Comparison of ENCODE assay signal across 1 cellular context in the genomic region with DNA sequence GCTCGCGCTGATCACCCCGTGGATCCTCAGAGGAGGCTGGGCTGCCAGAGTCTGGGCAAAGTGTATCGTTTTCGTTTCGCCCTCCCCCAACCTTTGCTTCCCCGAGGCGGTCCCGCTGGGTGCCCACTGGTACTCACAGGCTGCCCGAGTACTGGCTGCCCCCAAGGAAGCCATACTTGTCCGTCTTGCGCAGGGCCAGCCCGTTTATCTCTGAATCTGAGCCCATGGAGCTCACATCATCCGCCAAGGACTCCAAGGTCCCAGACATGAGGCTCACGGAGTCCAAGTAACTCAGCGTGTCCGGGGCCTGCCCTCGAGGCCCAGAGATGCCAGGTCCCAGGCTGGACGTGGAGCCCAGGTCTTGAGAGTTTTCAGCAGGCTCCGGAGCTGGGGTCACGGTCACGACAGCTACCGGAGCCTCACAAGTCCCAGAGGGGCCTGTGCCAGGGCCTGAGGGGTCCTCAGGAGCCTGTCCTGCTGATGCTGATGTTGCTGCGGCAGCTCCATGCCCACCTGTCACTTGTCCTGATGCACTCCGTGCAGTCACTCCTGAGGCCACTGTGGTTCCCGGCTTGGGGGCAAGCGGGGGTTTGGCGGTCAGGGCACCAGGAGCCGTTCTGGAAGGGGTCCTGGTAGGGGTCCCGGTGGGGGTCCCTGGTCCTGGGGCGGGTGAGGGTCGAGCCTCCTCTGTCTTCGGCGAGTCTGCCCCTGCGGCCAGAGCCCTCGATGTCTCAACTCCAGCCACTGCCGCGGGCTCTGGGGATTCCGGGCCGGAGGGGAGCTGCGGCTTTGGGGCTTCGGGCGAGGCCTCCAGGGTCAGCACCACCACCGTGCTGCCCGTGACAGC.
TF ChIP-seq lines count a peak whose summit lies in the region.

No MANE protein-coding gene starts in this region.

TF ChIP-seq in HepG2, 621 proteins besides CTCF, POLR2A, EP300 and RAD21 (continued from another document and continues in another):
- TF ChIP-seq ZIK1 (CRISPR knock-in tag; IDR thresholded peaks at IDR 0.05; ENCODE audit: borderline replicate concordance, low read depth), result no peak
- no peak for TF ChIP-seq MEIS1 (CRISPR knock-in tag; IDR thresholded peaks at IDR 0.05; ENCODE audit: borderline replicate concordance)
- no peak for TF ChIP-seq ZNF619 (CRISPR knock-in tag; IDR thresholded peaks at IDR 0.05)
- no peak for TF ChIP-seq BRD4 (CRISPR knock-in tag; IDR thresholded peaks at IDR 0.05)
- TF ChIP-seq TP53 (CRISPR knock-in tag; conservative IDR thresholded peaks at IDR 0.05), result no peak
- TF ChIP-seq SIN3A (IDR thresholded peaks at IDR 0.05; ENCODE audit: borderline replicate concordance, low read depth, low read length), result no peak
- TF ChIP-seq, protein P1, sequence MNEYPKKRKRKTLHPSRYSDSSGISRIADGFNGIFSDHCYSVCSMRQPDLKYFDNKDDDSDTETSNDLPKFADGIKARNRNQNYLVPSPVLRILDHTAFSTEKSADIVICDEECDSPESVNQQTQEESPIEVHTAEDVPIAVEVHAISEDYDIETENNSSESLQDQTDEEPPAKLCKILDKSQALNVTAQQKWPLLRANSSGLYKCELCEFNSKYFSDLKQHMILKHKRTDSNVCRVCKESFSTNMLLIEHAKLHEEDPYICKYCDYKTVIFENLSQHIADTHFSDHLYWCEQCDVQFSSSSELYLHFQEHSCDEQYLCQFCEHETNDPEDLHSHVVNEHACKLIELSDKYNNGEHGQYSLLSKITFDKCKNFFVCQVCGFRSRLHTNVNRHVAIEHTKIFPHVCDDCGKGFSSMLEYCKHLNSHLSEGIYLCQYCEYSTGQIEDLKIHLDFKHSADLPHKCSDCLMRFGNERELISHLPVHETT (CRISPR knock-in tag; conservative IDR thresholded peaks at IDR 0.05), result no peak
- no peak for TF ChIP-seq ZFP90 (CRISPR knock-in tag; IDR thresholded peaks at IDR 0.05; ENCODE audit: borderline replicate concordance)
- no peak for TF ChIP-seq BORCS8-MEF2B (CRISPR knock-in tag; IDR thresholded peaks at IDR 0.05)
- no peak for TF ChIP-seq ZNF703 (CRISPR knock-in tag; IDR thresholded peaks at IDR 0.05; ENCODE audit: borderline replicate concordance)
- 0 out of 2 replicates have a peak, but pooled peaks have one; percentile 60 for TF ChIP-seq HIVEP1 (CRISPR knock-in tag; IDR thresholded peaks at IDR 0.05)
- TF ChIP-seq ZFY (CRISPR knock-in tag; IDR thresholded peaks at IDR 0.05), result no peak
- no peak for TF ChIP-seq ZNF704 (CRISPR knock-in tag; IDR thresholded peaks at IDR 0.05; ENCODE audit: borderline replicate concordance)
- no peak for TF ChIP-seq IRX3 (CRISPR knock-in tag; IDR thresholded peaks at IDR 0.05; ENCODE audit: borderline replicate concordance, low read depth)
- TF ChIP-seq ZSCAN9 (CRISPR knock-in tag; IDR thresholded peaks at IDR 0.05; ENCODE audit: borderline replicate concordance), result no peak
- TF ChIP-seq ZNF451 (CRISPR knock-in tag; IDR thresholded peaks at IDR 0.05), result no peak; the same call in 1 of the 2 replicates
- TF ChIP-seq RNF219 (CRISPR knock-in tag; IDR thresholded peaks at IDR 0.05), result no peak
- no peak for TF ChIP-seq ZNF512 (CRISPR knock-in tag; IDR thresholded peaks at IDR 0.05)
- TF ChIP-seq CCAR2 (optimal IDR thresholded peaks at IDR 0.05; ENCODE audit: low read depth, low read length), result no peak
- no peak for TF ChIP-seq AKNA (CRISPR knock-in tag; IDR thresholded peaks at IDR 0.05; ENCODE audit: borderline replicate concordance)
- TF ChIP-seq ZNF547 (CRISPR knock-in tag; IDR thresholded peaks at IDR 0.05), result no peak; the same call in 1 of the 2 replicates
- TF ChIP-seq ZNF850 (CRISPR knock-in tag; conservative IDR thresholded peaks at IDR 0.05), result no peak
- TF ChIP-seq SP140L (CRISPR knock-in tag; IDR thresholded peaks at IDR 0.05; ENCODE audit: borderline replicate concordance), result no peak
- TF ChIP-seq, protein P2, sequence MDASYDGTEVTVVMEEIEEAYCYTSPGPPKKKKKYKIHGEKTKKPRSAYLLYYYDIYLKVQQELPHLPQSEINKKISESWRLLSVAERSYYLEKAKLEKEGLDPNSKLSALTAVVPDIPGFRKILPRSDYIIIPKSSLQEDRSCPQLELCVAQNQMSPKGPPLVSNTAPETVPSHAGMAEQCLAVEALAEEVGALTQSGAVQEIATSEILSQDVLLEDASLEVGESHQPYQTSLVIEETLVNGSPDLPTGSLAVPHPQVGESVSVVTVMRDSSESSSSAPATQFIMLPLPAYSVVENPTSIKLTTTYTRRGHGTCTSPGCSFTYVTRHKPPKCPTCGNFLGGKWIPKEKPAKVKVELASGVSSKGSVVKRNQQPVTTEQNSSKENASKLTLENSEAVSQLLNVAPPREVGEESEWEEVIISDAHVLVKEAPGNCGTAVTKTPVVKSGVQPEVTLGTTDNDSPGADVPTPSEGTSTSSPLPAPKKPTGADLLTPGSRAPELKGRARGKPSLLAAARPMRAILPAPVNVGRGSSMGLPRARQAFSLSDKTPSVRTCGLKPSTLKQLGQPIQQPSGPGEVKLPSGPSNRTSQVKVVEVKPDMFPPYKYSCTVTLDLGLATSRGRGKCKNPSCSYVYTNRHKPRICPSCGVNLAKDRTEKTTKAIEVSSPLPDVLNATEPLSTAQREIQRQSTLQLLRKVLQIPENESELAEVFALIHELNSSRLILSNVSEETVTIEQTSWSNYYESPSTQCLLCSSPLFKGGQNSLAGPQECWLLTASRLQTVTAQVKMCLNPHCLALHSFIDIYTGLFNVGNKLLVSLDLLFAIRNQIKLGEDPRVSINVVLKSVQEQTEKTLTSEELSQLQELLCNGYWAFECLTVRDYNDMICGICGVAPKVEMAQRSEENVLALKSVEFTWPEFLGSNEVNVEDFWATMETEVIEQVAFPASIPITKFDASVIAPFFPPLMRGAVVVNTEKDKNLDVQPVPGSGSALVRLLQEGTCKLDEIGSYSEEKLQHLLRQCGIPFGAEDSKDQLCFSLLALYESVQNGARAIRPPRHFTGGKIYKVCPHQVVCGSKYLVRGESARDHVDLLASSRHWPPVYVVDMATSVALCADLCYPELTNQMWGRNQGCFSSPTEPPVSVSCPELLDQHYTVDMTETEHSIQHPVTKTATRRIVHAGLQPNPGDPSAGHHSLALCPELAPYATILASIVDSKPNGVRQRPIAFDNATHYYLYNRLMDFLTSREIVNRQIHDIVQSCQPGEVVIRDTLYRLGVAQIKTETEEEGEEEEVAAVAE (CRISPR knock-in tag; IDR thresholded peaks at IDR 0.05; ENCODE audit: borderline replicate concordance), result no peak
- no peak for TF ChIP-seq ZNF780A (CRISPR knock-in tag; IDR thresholded peaks at IDR 0.05)
- TF ChIP-seq RFX5 (IDR thresholded peaks at IDR 0.05; ENCODE audit: low read depth, low read length), result no peak
- TF ChIP-seq KDM4B (CRISPR knock-in tag; IDR thresholded peaks at IDR 0.05), result no peak
- TF ChIP-seq ZNF503 (CRISPR knock-in tag; IDR thresholded peaks at IDR 0.05), result no peak
- no peak; the same call in 1 of the 2 replicates for TF ChIP-seq ZFP91 (CRISPR knock-in tag; IDR thresholded peaks at IDR 0.05; ENCODE audit: borderline replicate concordance)
- no peak for TF ChIP-seq ARID2 (CRISPR knock-in tag; IDR thresholded peaks at IDR 0.05; ENCODE audit: borderline replicate concordance)
- TF ChIP-seq NONO (IDR thresholded peaks at IDR 0.05), result no peak
- TF ChIP-seq NONO (CRISPR knock-in tag; conservative IDR thresholded peaks at IDR 0.05), result 0 out of 2 replicates have a peak, but pooled peaks have one; percentile 25
- TF ChIP-seq RCOR2 (CRISPR knock-in tag; IDR thresholded peaks at IDR 0.05), result no peak
- no peak for TF ChIP-seq ZNF224 (CRISPR knock-in tag; IDR thresholded peaks at IDR 0.05)
- TF ChIP-seq NCOA5 (CRISPR knock-in tag; IDR thresholded peaks at IDR 0.05), result no peak
- no peak for TF ChIP-seq ZNF17 (CRISPR knock-in tag; IDR thresholded peaks at IDR 0.05)
